ENCODE assay signal across 25 cellular contexts in genomic region chr15:83695246-83695645, GRCh38. TPM values are rescaled to one million over a fixed set of nuclear protein-coding genes. Genes with fewer than 3 reads are reported as not detected.
A peak's percentile ranks its signal among the peaks of the same experiment; 100 is the strongest.
DNase-seq lines count a peak whose midpoint lies in the region; ATAC-seq and TF ChIP-seq lines count a peak whose summit lies in the region.
"Had no signal": no experiment of that assay in that cellular context is flagged by ENCODE, and none has a peak within 500 bp of the region (broad histone marks: within the 10 kb centered on the region; RNA-seq: fewer than 3 reads in every experiment).

No MANE protein-coding gene starts in this region.

- WGBS in right cardiac atrium: 38% methylated on average over 3 of the region's 3 CpGs
- 33 to 50% (median 45%) methylated on average over 3 of the region's 3 CpGs for WGBS in heart left ventricle, 4 donors
- WGBS in gastroesophageal sphincter (ENCODE audit: low coverage in 1 of 2), 2 donors: 7 to 32% methylated on average over 3 of the region's 3 CpGs

- H3K4me1 ChIP-seq in right cardiac atrium (ENCODE audit: control insufficient read depth, insufficient read depth, low read length): peaks cover 23% of the 10 kb centered on the region
- peaks cover 0 to 53% (median 5%) of the 10 kb centered on the region in 12 donors for H3K4me1 ChIP-seq in heart left ventricle
- H3K4me1 ChIP-seq in gastroesophageal sphincter: peaks cover 3 to 62% (median 13%) of the 10 kb centered on the region in 3 donors
- peaks cover 0 to 8% of the 10 kb centered on the region in 2 donors for H3K4me1 ChIP-seq in uterus
- H3K4me1 ChIP-seq: BLaER1 treated with 17β-estradiol and CSF1 and Interleukin-3, amounts not matched to agents 10 nM and 100 nM; foreskin keratinocyte; pancreas; Peyer's patch had no signal

- no peak for TF ChIP-seq POLR2A in heart left ventricle (IDR thresholded peaks at IDR 0.05)
- TF ChIP-seq POLR2A in gastroesophageal sphincter (IDR thresholded peaks at IDR 0.05): no peak
- no peak for TF ChIP-seq POLR2A in uterus (IDR thresholded peaks at IDR 0.05)

- H3K27ac ChIP-seq in right cardiac atrium (ENCODE audit: low read length): peak overlapping the region; percentile 48
- H3K27ac ChIP-seq in heart left ventricle: peak overlapping the region in 1 of 12 donors; percentile 74
- peak overlapping the region in 3 of 4 donors; percentile 77 to 80 (median 78) for H3K27ac ChIP-seq in gastroesophageal sphincter
- H3K27ac ChIP-seq in uterus: peak overlapping the region; percentile 69 to 80
- H3K27ac ChIP-seq: A549; BLaER1 treated with 17β-estradiol and CSF1 and Interleukin-3, amounts not matched to agents 10 nM and 100 nM; brain microvascular endothelial cell; foreskin keratinocyte; pancreas had no signal

- H3K4me3 ChIP-seq in right cardiac atrium (ENCODE audit: low read length) (no peak overlapping the region), heart left ventricle (no peak overlapping the region), gastroesophageal sphincter (no peak overlapping the region), uterus (no peak overlapping the region)
- H3K4me3 ChIP-seq: A549; BLaER1 treated with 17β-estradiol and CSF1 and Interleukin-3, amounts not matched to agents 10 nM and 100 nM; pancreas; Peyer's patch had no signal

- H3K9me3 ChIP-seq in right cardiac atrium (ENCODE audit: control insufficient read depth, low read length): no peaks in the 10 kb centered on the region
- no peaks in the 10 kb centered on the region for H3K9me3 ChIP-seq in heart left ventricle
- H3K9me3 ChIP-seq in gastroesophageal sphincter: no peaks in the 10 kb centered on the region
- no peaks in the 10 kb centered on the region for H3K9me3 ChIP-seq in uterus
- H3K9me3 ChIP-seq: BLaER1 treated with 17β-estradiol and CSF1 and Interleukin-3, amounts not matched to agents 10 nM and 100 nM; pancreas; Peyer's patch had no signal

- ATAC-seq in right cardiac atrium (no peak), heart left ventricle (no peak), gastroesophageal sphincter (no peak), GM21447 (IDR thresholded peaks at IDR 0.05; ENCODE audit: unreplicated experiment) (no peak)
- ATAC-seq in stimulated activated naive CD8-positive, alpha-beta T cell treated with anti-CD3 and anti-CD28 coated beads, Interleukin-15, Interleukin-2, amounts not matched to agents 100 U/mL and 50 U/mL, for 24 hours: no peak
- ATAC-seq: activated CD4-positive, CD25-positive, alpha-beta regulatory T cell treated with anti-CD3 and anti-CD28 coated beads, Interleukin-2, amount 50 U/mL, for 24 hours; activated T-cell treated with anti-CD3 and anti-CD28 coated beads, Interleukin-2, amount 50 U/mL, for 72 hours; foreskin keratinocyte; HepG2; left lobe of liver; SK-N-SH treated with all-trans-retinoic acid at 6 μM for 48 hours had no signal

- H3K27me3 Mint-ChIP-seq in nephron (ENCODE audit: low read depth): no peaks in the 10 kb centered on the region

- TF ChIP-seq CTCF in heart left ventricle (IDR thresholded peaks at IDR 0.05) (no peak), gastroesophageal sphincter (IDR thresholded peaks at IDR 0.05) (no peak), nephron (IDR thresholded peaks at IDR 0.05; ENCODE audit: unreplicated experiment in 3 of 3) (no peak), uterus (IDR thresholded peaks at IDR 0.05) (no peak)

- no peak overlapping the region for H3K4me3 Mint-ChIP-seq in nephron
- H3K4me3 Mint-ChIP-seq: activated naive CD8-positive, alpha-beta T cell treated with anti-CD3 and anti-CD28 coated beads for 36 hours; activated T-cell treated with anti-CD3 and anti-CD28 coated beads, Interleukin-2, amount 50 U/mL, for 72 hours; dendritic cell treated with granulocyte-macrophage colony-stimulating factor and Interleukin-4, amounts not matched to agents 40 ng/mL and 50 ng/mL, for 4 days had no signal

- intact Hi-C loops in right cardiac atrium (cut with DNase I) (loop anchor here in 1 of 4 donors (10.0 kb wide), 1 partner anchor 50 kb away; no protein-coding TSS in a partner anchor), heart left ventricle (cut with DNase I) (loop anchor here in 2 of 10 donors (5.0 kb wide), 1 partner anchor 38 kb away; no protein-coding TSS in a partner anchor), uterus (cut with DNase I; ENCODE audit: low total_unique reads) (no loop called here)

- H3K36me3 ChIP-seq in heart left ventricle: no peaks in the 10 kb centered on the region
- H3K36me3 ChIP-seq in gastroesophageal sphincter: no peaks in the 10 kb centered on the region
- no peaks in the 10 kb centered on the region for H3K36me3 ChIP-seq in uterus
- H3K36me3 ChIP-seq: BLaER1 treated with 17β-estradiol and CSF1 and Interleukin-3, amounts not matched to agents 10 nM and 100 nM; brain microvascular endothelial cell; pancreas; Peyer's patch had no signal

- H3K27me3 ChIP-seq in right cardiac atrium (ENCODE audit: control insufficient read depth, insufficient read depth) (no peaks in the 10 kb centered on the region), heart left ventricle (no peaks in the 10 kb centered on the region), gastroesophageal sphincter (no peaks in the 10 kb centered on the region), uterus (no peaks in the 10 kb centered on the region)
- H3K27me3 ChIP-seq: BLaER1 treated with 17β-estradiol and CSF1 and Interleukin-3, amounts not matched to agents 10 nM and 100 nM; brain microvascular endothelial cell; pancreas; Peyer's patch had no signal

- DNase-seq in right cardiac atrium: no peak
- DNase-seq in heart left ventricle: no peak
- DNase-seq in uterus: peak in 1 of 2 donors; percentile 31
- DNase-seq in stimulated activated naive CD8-positive, alpha-beta T cell treated with anti-CD3 and anti-CD28 coated beads, Interleukin-15, Interleukin-2, amounts not matched to agents 100 U/mL and 50 U/mL, for 24 hours: no peak
- DNase-seq in UCSD-AML1 (lab: John Stamatoyannopoulos, UW; ENCODE audit: unreplicated experiment): no peak
- DNase-seq: activated naive CD8-positive, alpha-beta T cell treated with anti-CD3 and anti-CD28 coated beads for 36 hours; activated T-cell treated with anti-CD3 and anti-CD28 coated beads, Interleukin-2, amount 50 U/mL, for 72 hours; brain microvascular endothelial cell; foreskin keratinocyte; pancreas; Peyer's patch; stimulated activated CD4-positive, alpha-beta T cell treated with anti-CD3 and anti-CD28 coated beads, Interleukin-4, amount 100 ng/mL, for 4 hours; T1000 had no signal

- H3K4me1 Mint-ChIP-seq in nephron: peaks cover 12% of the 10 kb centered on the region
- H3K4me1 Mint-ChIP-seq: activated naive CD8-positive, alpha-beta T cell treated with anti-CD3 and anti-CD28 coated beads for 36 hours had no signal

- peak overlapping the region in 2 of 3 experiments; percentile 3 to 5 for H3K27ac Mint-ChIP-seq in nephron
- H3K27ac Mint-ChIP-seq: activated naive CD8-positive, alpha-beta T cell treated with anti-CD3 and anti-CD28 coated beads for 36 hours; activated T-cell treated with anti-CD3 and anti-CD28 coated beads, Interleukin-2, amount 50 U/mL, for 72 hours; dendritic cell treated with granulocyte-macrophage colony-stimulating factor and Interleukin-4, amounts not matched to agents 40 ng/mL and 50 ng/mL, for 4 days had no signal

- TF ChIP-seq EP300 in gastroesophageal sphincter (IDR thresholded peaks at IDR 0.05): no peak

- H3K36me3 Mint-ChIP-seq in nephron (ENCODE audit: low read depth): no peaks in the 10 kb centered on the region
- H3K36me3 Mint-ChIP-seq: activated naive CD8-positive, alpha-beta T cell treated with anti-CD3 and anti-CD28 coated beads for 36 hours had no signal

- no peaks in the 10 kb centered on the region for H3K9me3 Mint-ChIP-seq in nephron
- H3K9me3 Mint-ChIP-seq: activated naive CD8-positive, alpha-beta T cell treated with anti-CD3 and anti-CD28 coated beads for 36 hours had no signal

RNA-seq across cellular contexts. Expression of gene ADAMTSL3, which starts 41.3 kb away (rescaled TPM):
- 10 to 100 TPM; 31.3 to 50.2 (median 47.1) TPM for total RNA-seq in right cardiac atrium
- polyA plus RNA-seq in right cardiac atrium: 4.7 TPM
- total RNA-seq in heart left ventricle: 10 to 100 TPM in 3 of 9 donors, 1 to 10 TPM in 6; 6.6 to 13.2 (median 7.7) TPM
- polyA plus RNA-seq in heart left ventricle: 1 to 10 TPM; 1.3 to 2.6 TPM
- 10 to 100 TPM; 19.4 to 35.9 (median 24.1) TPM for total RNA-seq in gastroesophageal sphincter
- total RNA-seq in uterus: 10 to 100 TPM in 2 of 4 donors, 1 to 10 TPM in 2; 3.1 to 48.2 (median 24.6) TPM
- total RNA-seq: activated naive CD8-positive, alpha-beta T cell treated with anti-CD3 and anti-CD28 coated beads for 36 hours; endothelial cell of umbilical vein; foreskin keratinocyte; M059J had no signal
- polyA plus RNA-seq: endothelial cell of umbilical vein had no signal
